1 cellular context compared by ENCODE assay signal in the genomic region with DNA sequence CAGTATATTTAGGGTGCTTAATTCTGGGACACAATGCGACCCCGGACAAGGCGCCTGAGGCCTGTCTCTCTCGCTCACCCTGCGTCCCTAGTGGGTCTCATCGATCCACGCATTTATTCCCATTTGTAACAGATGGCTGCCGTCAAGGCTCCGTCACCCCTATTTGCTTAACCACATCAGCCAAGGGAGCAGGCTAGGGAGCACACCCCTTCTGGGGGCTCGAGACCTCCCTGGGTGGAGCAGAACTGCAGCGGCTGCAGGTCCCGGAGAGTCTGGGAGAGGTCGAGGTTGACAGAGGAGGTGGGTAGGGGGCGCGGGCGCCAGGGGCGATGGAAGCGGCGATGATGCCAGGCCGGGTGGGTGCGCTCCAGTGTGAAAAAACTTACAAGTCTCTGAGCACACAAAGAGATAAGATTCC.
A peak's percentile ranks its signal among the peaks of the same experiment; 100 is the strongest.
TF ChIP-seq lines count a peak whose summit lies in the region.

No MANE protein-coding gene starts in this region.

TF ChIP-seq in HepG2, 621 proteins besides CTCF, POLR2A, EP300 and RAD21 (continued from another document and continues in another):
- TF ChIP-seq SNAPC4 (CRISPR knock-in tag; IDR thresholded peaks at IDR 0.05) = no peak
- TF ChIP-seq UBTF (CRISPR knock-in tag; IDR thresholded peaks at IDR 0.05) = peak; percentile 41; the same call in 1 of the 2 replicates
- no peak for TF ChIP-seq CEBPZ (IDR thresholded peaks at IDR 0.05; ENCODE audit: low read length)
- TF ChIP-seq ZNF143 (CRISPR knock-in tag; IDR thresholded peaks at IDR 0.05) = no peak
- no peak for TF ChIP-seq ELF4 (CRISPR knock-in tag; IDR thresholded peaks at IDR 0.05; ENCODE audit: borderline replicate concordance)
- 0 out of 2 replicates have a peak, but pooled peaks have one; percentile 20 for TF ChIP-seq ZNF280D (CRISPR knock-in tag; IDR thresholded peaks at IDR 0.05)
- 0 out of 2 replicates have a peak, but pooled peaks have one; percentile 16 for TF ChIP-seq CHD2 (IDR thresholded peaks at IDR 0.05; ENCODE audit: low read depth, low read length)
- TF ChIP-seq ONECUT2 (CRISPR knock-in tag; IDR thresholded peaks at IDR 0.05) = peak; percentile 46; the same call in 1 of the 2 replicates
- TF ChIP-seq PRMT3 (CRISPR knock-in tag; IDR thresholded peaks at IDR 0.05; ENCODE audit: borderline replicate concordance, low read depth) = no peak
- TF ChIP-seq PAWR (CRISPR knock-in tag; IDR thresholded peaks at IDR 0.05; ENCODE audit: borderline replicate concordance) = no peak
- no peak for TF ChIP-seq NBN (conservative IDR thresholded peaks at IDR 0.05)
- no peak for TF ChIP-seq DR1 (CRISPR knock-in tag; IDR thresholded peaks at IDR 0.05)
- TF ChIP-seq ZNF780A (CRISPR knock-in tag; IDR thresholded peaks at IDR 0.05) = no peak
- no peak for TF ChIP-seq LRRFIP1 (CRISPR knock-in tag; conservative IDR thresholded peaks at IDR 0.05)
- TF ChIP-seq, protein P1, sequence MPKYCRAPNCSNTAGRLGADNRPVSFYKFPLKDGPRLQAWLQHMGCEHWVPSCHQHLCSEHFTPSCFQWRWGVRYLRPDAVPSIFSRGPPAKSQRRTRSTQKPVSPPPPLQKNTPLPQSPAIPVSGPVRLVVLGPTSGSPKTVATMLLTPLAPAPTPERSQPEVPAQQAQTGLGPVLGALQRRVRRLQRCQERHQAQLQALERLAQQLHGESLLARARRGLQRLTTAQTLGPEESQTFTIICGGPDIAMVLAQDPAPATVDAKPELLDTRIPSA (CRISPR knock-in tag; IDR thresholded peaks at IDR 0.05; ENCODE audit: borderline replicate concordance) = no peak
- TF ChIP-seq MLLT10 (CRISPR knock-in tag; IDR thresholded peaks at IDR 0.05) = no peak
- peak; percentile 7; the same call in 1 of the 2 replicates for TF ChIP-seq KLF12 (CRISPR knock-in tag; IDR thresholded peaks at IDR 0.05; ENCODE audit: borderline replicate concordance)
- TF ChIP-seq ZNF350 (CRISPR knock-in tag; IDR thresholded peaks at IDR 0.05; ENCODE audit: borderline replicate concordance, low read depth) = 0 out of 2 replicates have a peak, but pooled peaks have one; percentile 45
- no peak for TF ChIP-seq ZNF343 (CRISPR knock-in tag; IDR thresholded peaks at IDR 0.05)
- TF ChIP-seq, protein P2, sequence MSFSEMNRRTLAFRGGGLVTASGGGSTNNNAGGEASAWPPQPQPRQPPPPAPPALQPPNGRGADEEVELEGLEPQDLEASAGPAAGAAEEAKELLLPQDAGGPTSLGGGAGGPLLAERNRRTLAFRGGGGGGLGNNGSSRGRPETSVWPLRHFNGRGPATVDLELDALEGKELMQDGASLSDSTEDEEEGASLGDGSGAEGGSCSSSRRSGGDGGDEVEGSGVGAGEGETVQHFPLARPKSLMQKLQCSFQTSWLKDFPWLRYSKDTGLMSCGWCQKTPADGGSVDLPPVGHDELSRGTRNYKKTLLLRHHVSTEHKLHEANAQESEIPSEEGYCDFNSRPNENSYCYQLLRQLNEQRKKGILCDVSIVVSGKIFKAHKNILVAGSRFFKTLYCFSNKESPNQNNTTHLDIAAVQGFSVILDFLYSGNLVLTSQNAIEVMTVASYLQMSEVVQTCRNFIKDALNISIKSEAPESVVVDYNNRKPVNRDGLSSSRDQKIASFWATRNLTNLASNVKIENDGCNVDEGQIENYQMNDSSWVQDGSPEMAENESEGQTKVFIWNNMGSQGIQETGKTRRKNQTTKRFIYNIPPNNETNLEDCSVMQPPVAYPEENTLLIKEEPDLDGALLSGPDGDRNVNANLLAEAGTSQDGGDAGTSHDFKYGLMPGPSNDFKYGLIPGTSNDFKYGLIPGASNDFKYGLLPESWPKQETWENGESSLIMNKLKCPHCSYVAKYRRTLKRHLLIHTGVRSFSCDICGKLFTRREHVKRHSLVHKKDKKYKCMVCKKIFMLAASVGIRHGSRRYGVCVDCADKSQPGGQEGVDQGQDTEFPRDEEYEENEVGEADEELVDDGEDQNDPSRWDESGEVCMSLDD (CRISPR knock-in tag; IDR thresholded peaks at IDR 0.05; ENCODE audit: borderline replicate concordance) = 0 out of 2 replicates have a peak, but pooled peaks have one; percentile 9
- TF ChIP-seq SUZ12 (IDR thresholded peaks at IDR 0.05; ENCODE audit: low read depth, low read length) = no peak
- TF ChIP-seq, protein P3, sequence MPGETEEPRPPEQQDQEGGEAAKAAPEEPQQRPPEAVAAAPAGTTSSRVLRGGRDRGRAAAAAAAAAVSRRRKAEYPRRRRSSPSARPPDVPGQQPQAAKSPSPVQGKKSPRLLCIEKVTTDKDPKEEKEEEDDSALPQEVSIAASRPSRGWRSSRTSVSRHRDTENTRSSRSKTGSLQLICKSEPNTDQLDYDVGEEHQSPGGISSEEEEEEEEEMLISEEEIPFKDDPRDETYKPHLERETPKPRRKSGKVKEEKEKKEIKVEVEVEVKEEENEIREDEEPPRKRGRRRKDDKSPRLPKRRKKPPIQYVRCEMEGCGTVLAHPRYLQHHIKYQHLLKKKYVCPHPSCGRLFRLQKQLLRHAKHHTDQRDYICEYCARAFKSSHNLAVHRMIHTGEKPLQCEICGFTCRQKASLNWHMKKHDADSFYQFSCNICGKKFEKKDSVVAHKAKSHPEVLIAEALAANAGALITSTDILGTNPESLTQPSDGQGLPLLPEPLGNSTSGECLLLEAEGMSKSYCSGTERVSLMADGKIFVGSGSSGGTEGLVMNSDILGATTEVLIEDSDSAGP (CRISPR knock-in tag; IDR thresholded peaks at IDR 0.05; ENCODE audit: borderline replicate concordance) = 0 out of 2 replicates have a peak, but pooled peaks have one; percentile 27
- TF ChIP-seq SRSF4 (IDR thresholded peaks at IDR 0.05; ENCODE audit: low read depth, low read length, poor library complexity, severe bottlenecking) = no peak
- TF ChIP-seq ZFX (CRISPR knock-in tag; IDR thresholded peaks at IDR 0.05; ENCODE audit: low read depth) = peak; percentile 71
- peak; percentile 53; the same call in 1 of the 2 replicates for TF ChIP-seq DMAP1 (CRISPR knock-in tag; IDR thresholded peaks at IDR 0.05)
- TF ChIP-seq, protein P4, sequence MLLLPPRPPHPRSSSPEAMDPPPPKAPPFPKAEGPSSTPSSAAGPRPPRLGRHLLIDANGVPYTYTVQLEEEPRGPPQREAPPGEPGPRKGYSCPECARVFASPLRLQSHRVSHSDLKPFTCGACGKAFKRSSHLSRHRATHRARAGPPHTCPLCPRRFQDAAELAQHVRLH (CRISPR knock-in tag; IDR thresholded peaks at IDR 0.05; ENCODE audit: borderline replicate concordance, low read depth) = no peak
- peak; percentile 28; the same call in 1 of the 2 replicates for TF ChIP-seq MTA1 (CRISPR knock-in tag; IDR thresholded peaks at IDR 0.05; ENCODE audit: borderline replicate concordance)
- no peak for TF ChIP-seq ZNF563 (CRISPR knock-in tag; IDR thresholded peaks at IDR 0.05)
- peak; percentile 24 for TF ChIP-seq PTBP1 (IDR thresholded peaks at IDR 0.05; ENCODE audit: low read depth, low read length, poor library complexity, severe bottlenecking)
- TF ChIP-seq ZMAT3 (CRISPR knock-in tag; conservative IDR thresholded peaks at IDR 0.05) = 0 out of 2 replicates have a peak, but pooled peaks have one; percentile 9
